ENCODE assay signal across 11 cellular contexts in genomic region chr13:33537691-33538090, GRCh38.
A peak's percentile ranks its signal among the peaks of the same experiment; 100 is the strongest.
DNase-seq lines count a peak whose midpoint lies in the region; ATAC-seq lines count a peak whose summit lies in the region.
"Had no signal": no experiment of that assay in that cellular context is flagged by ENCODE, and none has a peak within 500 bp of the region (broad histone marks: within the 10 kb centered on the region; RNA-seq: fewer than 3 reads in every experiment).

No MANE protein-coding gene starts in this region.

- intact Hi-C loops in activated CD4-positive, alpha-beta T cell treated with anti-CD3 and anti-CD28 coated beads for 36 hours (cut with DNase I, micrococcal nuclease) = no loop called here
- intact Hi-C loops in activated T-helper 2 cell treated with anti-CD3 and anti-CD28 coated beads, Interferon-gamma antibody, Interleukin-2, Interleukin-4, amounts not matched to agents 10 μg/mL and 5 μg/mL and 100 μg/mL, durations not matched to agents 14 hours and 24 hours and 36 hours (cut with micrococcal nuclease) = no loop called here

- no peaks in the 10 kb centered on the region for H3K9me3 Mint-ChIP-seq in activated CD4-positive, alpha-beta T cell treated with anti-CD3 and anti-CD28 coated beads for 36 hours (ENCODE audit: low read depth)
- peaks cover 2% of the 10 kb centered on the region for H3K9me3 Mint-ChIP-seq in activated CD4-positive, alpha-beta T cell treated with anti-CD3 and anti-CD28 coated beads, Interleukin-2, amount 10 ng/mL, durations not matched to agents 7 days and 5 days
- H3K9me3 Mint-ChIP-seq in activated T-helper 2 cell treated with anti-CD3 and anti-CD28 coated beads, Interferon-gamma antibody, Interleukin-2, Interleukin-4, amounts not matched to agents 10 μg/mL and 5 μg/mL and 100 μg/mL, durations not matched to agents 14 hours and 24 hours and 36 hours = no peaks in the 10 kb centered on the region

- no peaks in the 10 kb centered on the region for H3K27me3 ChIP-seq in subcutaneous abdominal adipose tissue (ENCODE audit: control insufficient read depth in 5 of 5, insufficient read depth in 4 of 5, low read length in 5 of 5)

- no peak for ATAC-seq in activated CD4-positive, alpha-beta T cell treated with anti-CD3 and anti-CD28 coated beads for 36 hours
- no peak for ATAC-seq in HG03439 (IDR thresholded peaks at IDR 0.05; ENCODE audit: unreplicated experiment)
- ATAC-seq: A549 had no signal

- H3K9me3 ChIP-seq in subcutaneous abdominal adipose tissue (ENCODE audit: control insufficient read depth in 5 of 5, low read length in 5 of 5) = no peaks in the 10 kb centered on the region
- H3K9me3 ChIP-seq: A549 had no signal

- H3K27me3 Mint-ChIP-seq in activated CD4-positive, alpha-beta T cell treated with anti-CD3 and anti-CD28 coated beads for 36 hours = no peaks in the 10 kb centered on the region
- no peaks in the 10 kb centered on the region for H3K27me3 Mint-ChIP-seq in activated CD4-positive, alpha-beta T cell treated with anti-CD3 and anti-CD28 coated beads, Interleukin-2, amount 10 ng/mL, durations not matched to agents 7 days and 5 days
- H3K27me3 Mint-ChIP-seq in activated T-helper 2 cell treated with anti-CD3 and anti-CD28 coated beads, Interferon-gamma antibody, Interleukin-2, Interleukin-4, amounts not matched to agents 10 μg/mL and 5 μg/mL and 100 μg/mL, durations not matched to agents 14 hours and 24 hours and 36 hours (ENCODE audit: low read depth) = no peaks in the 10 kb centered on the region

- no peak overlapping the region for H3K4me3 Mint-ChIP-seq in activated CD4-positive, alpha-beta T cell treated with anti-CD3 and anti-CD28 coated beads for 36 hours
- no peak overlapping the region for H3K4me3 Mint-ChIP-seq in activated CD4-positive, alpha-beta T cell treated with anti-CD3 and anti-CD28 coated beads, Interleukin-2, amount 10 ng/mL, durations not matched to agents 7 days and 5 days
- no peak overlapping the region for H3K4me3 Mint-ChIP-seq in activated T-helper 2 cell treated with anti-CD3 and anti-CD28 coated beads, Interferon-gamma antibody, Interleukin-2, Interleukin-4, amounts not matched to agents 10 μg/mL and 5 μg/mL and 100 μg/mL, durations not matched to agents 14 hours and 24 hours and 36 hours (ENCODE audit: low read depth)

- H3K4me1 ChIP-seq in subcutaneous abdominal adipose tissue (ENCODE audit: control insufficient read depth in 5 of 5, insufficient read depth in 5 of 5, low read length in 5 of 5) = peaks cover 1 to 19% (median 12%) of the 10 kb centered on the region in 5 donors

- peaks cover 49% of the 10 kb centered on the region for H3K4me1 Mint-ChIP-seq in activated CD4-positive, alpha-beta T cell treated with anti-CD3 and anti-CD28 coated beads for 36 hours
- H3K4me1 Mint-ChIP-seq in activated CD4-positive, alpha-beta T cell treated with anti-CD3 and anti-CD28 coated beads, Interleukin-2, amount 10 ng/mL, durations not matched to agents 7 days and 5 days = peaks cover 18% of the 10 kb centered on the region
- H3K4me1 Mint-ChIP-seq in activated T-helper 2 cell treated with anti-CD3 and anti-CD28 coated beads, Interferon-gamma antibody, Interleukin-2, Interleukin-4, amounts not matched to agents 10 μg/mL and 5 μg/mL and 100 μg/mL, durations not matched to agents 14 hours and 24 hours and 36 hours (ENCODE audit: low read depth) = peaks cover 30% of the 10 kb centered on the region

- peak overlapping the region; percentile 64 for H3K27ac Mint-ChIP-seq in activated CD4-positive, alpha-beta T cell treated with anti-CD3 and anti-CD28 coated beads for 36 hours
- H3K27ac Mint-ChIP-seq in activated CD4-positive, alpha-beta T cell treated with anti-CD3 and anti-CD28 coated beads, Interleukin-2, amount 10 ng/mL, durations not matched to agents 7 days and 5 days = no peak overlapping the region
- peak overlapping the region; percentile 59 for H3K27ac Mint-ChIP-seq in activated T-helper 2 cell treated with anti-CD3 and anti-CD28 coated beads, Interferon-gamma antibody, Interleukin-2, Interleukin-4, amounts not matched to agents 10 μg/mL and 5 μg/mL and 100 μg/mL, durations not matched to agents 14 hours and 24 hours and 36 hours

- POLR2A ChIA-PET in activated CD4-positive, alpha-beta T cell treated with anti-CD3 and anti-CD28 coated beads for 36 hours (lab: Charles Lee) = no interaction called here
- POLR2A ChIA-PET in activated CD4-positive, alpha-beta T cell treated with anti-CD3 and anti-CD28 coated beads, Interleukin-2, amount 10 ng/mL, durations not matched to agents 7 days and 5 days (lab: Charles Lee) = no interaction called here

- peaks cover 7% of the 10 kb centered on the region for H3K36me3 Mint-ChIP-seq in activated CD4-positive, alpha-beta T cell treated with anti-CD3 and anti-CD28 coated beads for 36 hours (ENCODE audit: low read depth)
- peaks cover 5% of the 10 kb centered on the region for H3K36me3 Mint-ChIP-seq in activated CD4-positive, alpha-beta T cell treated with anti-CD3 and anti-CD28 coated beads, Interleukin-2, amount 10 ng/mL, durations not matched to agents 7 days and 5 days (ENCODE audit: low read depth)
- H3K36me3 Mint-ChIP-seq in activated T-helper 2 cell treated with anti-CD3 and anti-CD28 coated beads, Interferon-gamma antibody, Interleukin-2, Interleukin-4, amounts not matched to agents 10 μg/mL and 5 μg/mL and 100 μg/mL, durations not matched to agents 14 hours and 24 hours and 36 hours (ENCODE audit: low read depth) = peaks cover 9% of the 10 kb centered on the region

- H3K36me3 ChIP-seq in subcutaneous abdominal adipose tissue (ENCODE audit: control insufficient read depth in 5 of 5, insufficient read depth in 5 of 5, low read length in 5 of 5) = no peaks in the 10 kb centered on the region

- no peak for DNase-seq in activated CD4-positive, alpha-beta T cell treated with anti-CD3 and anti-CD28 coated beads for 36 hours
- DNase-seq in activated CD4-positive, alpha-beta T cell treated with anti-CD3 and anti-CD28 coated beads, Interleukin-2, amount 10 ng/mL, durations not matched to agents 7 days and 5 days = no peak
- DNase-seq in activated T-helper 2 cell treated with anti-CD3 and anti-CD28 coated beads, Interferon-gamma antibody, Interleukin-2, Interleukin-4, amounts not matched to agents 10 μg/mL and 5 μg/mL and 100 μg/mL, durations not matched to agents 14 hours and 24 hours and 36 hours (ENCODE audit: low spot score) = no peak
- peak; percentile 54 for DNase-seq in iris pigment epithelial cell (ENCODE audit: low read depth)
- DNase-seq in NCI-H526 treated with DMSO at 0.1 percent for 48 hours (lab: John Stamatoyannopoulos, UW) = no peak
- DNase-seq in AG20443 (ENCODE audit: low spot score) = no peak
- DNase-seq: activated T-cell treated with anti-CD3 and anti-CD28 coated beads for 4 hours, NCI-H510A treated with DMSO at 0.1 percent for 48 hours had no signal

- H3K4me3 ChIP-seq in subcutaneous abdominal adipose tissue (ENCODE audit: low read depth in 1 of 5, low read length in 5 of 5) = no peak overlapping the region
- H3K4me3 ChIP-seq: A549 had no signal

- CTCF ChIA-PET in activated CD4-positive, alpha-beta T cell treated with anti-CD3 and anti-CD28 coated beads for 36 hours (lab: Charles Lee) = interaction anchor here (0.7 kb wide), 1 partner anchor 308 kb away, joined by 4 read pairs; no protein-coding TSS in a partner anchor
- CTCF ChIA-PET in activated CD4-positive, alpha-beta T cell treated with anti-CD3 and anti-CD28 coated beads, Interleukin-2, amount 10 ng/mL, durations not matched to agents 7 days and 5 days (lab: Charles Lee) = interaction anchor here (0.6 kb wide), 1 partner anchor 868 kb away, joined by 3 read pairs; no protein-coding TSS in a partner anchor

- H3K9ac ChIP-seq in subcutaneous abdominal adipose tissue (ENCODE audit: low read length in 5 of 5) = no peak overlapping the region

- peak overlapping the region; percentile 17 for H3K27ac ChIP-seq in subcutaneous abdominal adipose tissue (ENCODE audit: low read depth, low read length)
- H3K27ac ChIP-seq: A549 had no signal
